In the genomic region with DNA sequence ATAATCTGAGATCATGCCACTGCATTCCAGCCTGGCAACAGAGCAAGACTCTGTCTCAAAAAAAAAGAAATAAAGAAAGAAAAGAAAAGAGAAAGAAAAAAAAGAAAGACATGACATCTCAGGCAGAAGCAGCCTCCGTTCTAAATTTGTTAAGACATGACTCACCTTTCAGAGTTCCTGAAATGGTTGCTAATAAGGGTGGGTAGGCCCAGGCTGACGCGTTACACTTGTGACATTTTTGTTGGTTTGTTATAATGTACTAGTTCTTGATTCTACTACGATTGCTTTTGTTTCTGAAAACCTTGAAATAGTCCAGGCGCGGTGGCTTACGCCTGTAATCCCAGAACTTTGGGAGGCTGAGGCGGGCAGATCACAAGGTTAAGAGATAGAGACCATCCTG, we compare ENCODE assay signal across 14 cellular contexts. TPM values are rescaled to one million over a fixed set of nuclear protein-coding genes. Genes with fewer than 3 reads are reported as not detected.
A peak's percentile ranks its signal among the peaks of the same experiment; 100 is the strongest.
DNase-seq lines count a peak whose midpoint lies in the region; ATAC-seq, FAIRE-seq and TF ChIP-seq lines count a peak whose summit lies in the region.
"Had no signal": no experiment of that assay in that cellular context is flagged by ENCODE, and none has a peak within 500 bp of the region (broad histone marks: within the 10 kb centered on the region; RNA-seq: fewer than 3 reads in every experiment).

No MANE protein-coding gene starts in this region.

- no peaks in the 10 kb centered on the region for H3K36me3 ChIP-seq in bronchial epithelial cell (ENCODE audit: control insufficient read depth, insufficient read depth, low read length)

- TF ChIP-seq CTCF in bronchial epithelial cell (IDR thresholded peaks at IDR 0.05; ENCODE audit: insufficient read depth, low read length, severe bottlenecking), result no peak

- H3K27me3 ChIP-seq in bronchial epithelial cell (ENCODE audit: control insufficient read depth, insufficient read depth, low read length), result no peaks in the 10 kb centered on the region

- FAIRE-seq in bronchial epithelial cell (lab: Jason Lieb, UNC), result no peak

- ATAC-seq in HG02642 (IDR thresholded peaks at IDR 0.05; ENCODE audit: poor library complexity, unreplicated experiment), result no peak
- ATAC-seq in esophagus mucosa, result no peak

- DNase-seq in ELR (ENCODE audit: low read depth) (peak; percentile 34), LHCN-M2 (ENCODE audit: low read depth) (peak; percentile 22), bronchial epithelial cell (ENCODE audit: low read depth) (peak; percentile 11), putamen (ENCODE audit: low spot score) (peak; percentile 27), NCI-H1694 treated with DMSO at 0.1 percent for 48 hours (lab: John Stamatoyannopoulos, UW) (no peak)
- DNase-seq: DMS153, H9, NCI-H1092, NCI-H2107, NCI-H226, NCI-H526 treated with DMSO at 0.1 percent for 48 hours, PC-9 had no signal

- H3K4me3 ChIP-seq in bronchial epithelial cell (ENCODE audit: low read depth, low read length), result no peak overlapping the region
- H3K4me3 ChIP-seq: PC-9 had no signal

RNA-seq across cellular contexts. Expression of gene SLC25A20, which starts 21.0 kb away (rescaled TPM):
- 14.5 and 17.5 TPM in 2 replicates for total RNA-seq in LHCN-M2 (2014; rRNA removed)
- polyA plus RNA-seq in LHCN-M2 (2012), result 24.6 TPM
- 9.5 and 11.8 TPM in 2 replicates for total RNA-seq in bronchial epithelial cell
- total RNA-seq in esophagus mucosa, result 4.7 TPM

RNA-seq across cellular contexts. Expression of gene PRKAR2A, which starts 30.0 kb away (rescaled TPM):
- 41.3 and 48.3 TPM in 2 replicates for total RNA-seq in LHCN-M2 (2014; rRNA removed)
- polyA plus RNA-seq in LHCN-M2 (2012), result 22.0 TPM
- 28.7 and 32.9 TPM in 2 replicates for total RNA-seq in bronchial epithelial cell
- total RNA-seq in esophagus mucosa, result 46.3 TPM

RNA-seq across cellular contexts. Expression of gene ARIH2, which starts 41.0 kb away (rescaled TPM):
- total RNA-seq in LHCN-M2 (2014; rRNA removed) (73.2 and 84.3 TPM in 2 replicates), bronchial epithelial cell (119 and 124 TPM in 2 replicates), esophagus mucosa (48.6 TPM)
- polyA plus RNA-seq in LHCN-M2 (2012), result 43.7 TPM
